Comparison of ENCODE assay signal across 1 cellular context in genomic region chrX:47831788-47832187, GRCh38.
TF ChIP-seq lines count a peak whose summit lies in the region.

No MANE protein-coding gene starts in this region.

TF ChIP-seq in endothelial cell of umbilical vein, 7 proteins besides CTCF, POLR2A, EP300 and RAD21 (continued from another document):
- no peak for TF ChIP-seq JUN (IDR thresholded peaks at IDR 0.05; ENCODE audit: borderline replicate concordance, insufficient read depth, insufficient read length, low read depth)
- peak; percentile 8 for TF ChIP-seq GATA2 (IDR thresholded peaks at IDR 0.05; ENCODE audit: insufficient read depth, insufficient read length, low read depth, low read length)
TF ChIP-seq in endothelial cell of umbilical vein: peak in this region for 1.
